In the genomic region with DNA sequence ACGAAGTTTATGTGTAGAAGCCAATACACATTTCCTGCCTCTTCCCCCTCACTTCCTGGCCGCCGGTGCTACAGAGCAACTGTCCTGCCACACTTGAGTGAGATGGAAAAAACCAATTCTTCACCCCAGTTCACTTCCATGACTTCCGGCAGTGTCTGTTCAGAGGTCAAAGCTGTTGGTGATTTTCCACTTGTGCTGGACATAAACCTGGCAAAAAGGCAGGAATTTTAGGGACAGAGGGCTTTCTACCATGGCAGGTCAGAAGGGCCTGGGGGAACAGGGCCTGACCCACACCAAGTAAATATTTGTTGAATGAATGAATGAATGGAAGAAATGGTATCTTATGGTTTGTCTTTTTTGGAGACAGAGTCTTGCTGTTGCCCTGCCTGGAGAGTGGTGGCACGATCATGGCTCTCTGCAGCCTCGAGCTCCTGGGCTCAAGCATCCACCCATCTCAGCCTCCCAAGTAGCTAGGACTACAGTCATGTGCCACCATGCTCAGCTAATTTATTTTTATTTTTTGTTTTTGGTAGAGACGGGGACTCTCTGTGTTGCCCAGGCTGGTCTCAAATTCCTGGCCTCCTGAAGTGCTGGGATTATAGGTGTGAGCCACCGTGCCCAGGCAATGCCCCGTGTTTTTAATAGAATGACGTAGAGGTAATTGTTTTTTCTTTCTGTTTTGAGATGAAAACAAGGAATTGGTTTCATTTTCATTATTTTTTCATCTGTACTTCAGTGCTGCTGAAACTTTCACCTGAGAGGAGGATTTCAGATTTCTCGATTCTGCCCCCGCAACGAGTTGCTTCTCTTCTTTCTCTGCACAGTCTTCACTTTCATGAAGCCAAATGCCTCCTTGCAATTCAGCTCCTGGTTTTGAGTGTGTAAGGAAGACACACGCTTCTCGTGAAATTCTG, we compare ENCODE assay signal across 1 cellular context.
TF ChIP-seq lines count a peak whose summit lies in the region.

No MANE protein-coding gene starts in this region.

TF ChIP-seq in HepG2, 621 proteins besides CTCF, POLR2A, EP300 and RAD21 (continued from another document and continues in another):
- TF ChIP-seq, protein P1, sequence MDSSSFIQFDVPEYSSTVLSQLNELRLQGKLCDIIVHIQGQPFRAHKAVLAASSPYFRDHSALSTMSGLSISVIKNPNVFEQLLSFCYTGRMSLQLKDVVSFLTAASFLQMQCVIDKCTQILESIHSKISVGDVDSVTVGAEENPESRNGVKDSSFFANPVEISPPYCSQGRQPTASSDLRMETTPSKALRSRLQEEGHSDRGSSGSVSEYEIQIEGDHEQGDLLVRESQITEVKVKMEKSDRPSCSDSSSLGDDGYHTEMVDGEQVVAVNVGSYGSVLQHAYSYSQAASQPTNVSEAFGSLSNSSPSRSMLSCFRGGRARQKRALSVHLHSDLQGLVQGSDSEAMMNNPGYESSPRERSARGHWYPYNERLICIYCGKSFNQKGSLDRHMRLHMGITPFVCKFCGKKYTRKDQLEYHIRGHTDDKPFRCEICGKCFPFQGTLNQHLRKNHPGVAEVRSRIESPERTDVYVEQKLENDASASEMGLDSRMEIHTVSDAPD (CRISPR knock-in tag; IDR thresholded peaks at IDR 0.05), result peak; percentile 96
- TF ChIP-seq ARID2 (CRISPR knock-in tag; IDR thresholded peaks at IDR 0.05; ENCODE audit: borderline replicate concordance), result 0 out of 2 replicates have a peak, but pooled peaks have one; percentile 62
- TF ChIP-seq RXRA (CRISPR knock-in tag; IDR thresholded peaks at IDR 0.05), result peak; percentile 95
- no peak; the same call in 1 of the 2 replicates for TF ChIP-seq ZNF547 (CRISPR knock-in tag; IDR thresholded peaks at IDR 0.05)
- TF ChIP-seq, protein P2, sequence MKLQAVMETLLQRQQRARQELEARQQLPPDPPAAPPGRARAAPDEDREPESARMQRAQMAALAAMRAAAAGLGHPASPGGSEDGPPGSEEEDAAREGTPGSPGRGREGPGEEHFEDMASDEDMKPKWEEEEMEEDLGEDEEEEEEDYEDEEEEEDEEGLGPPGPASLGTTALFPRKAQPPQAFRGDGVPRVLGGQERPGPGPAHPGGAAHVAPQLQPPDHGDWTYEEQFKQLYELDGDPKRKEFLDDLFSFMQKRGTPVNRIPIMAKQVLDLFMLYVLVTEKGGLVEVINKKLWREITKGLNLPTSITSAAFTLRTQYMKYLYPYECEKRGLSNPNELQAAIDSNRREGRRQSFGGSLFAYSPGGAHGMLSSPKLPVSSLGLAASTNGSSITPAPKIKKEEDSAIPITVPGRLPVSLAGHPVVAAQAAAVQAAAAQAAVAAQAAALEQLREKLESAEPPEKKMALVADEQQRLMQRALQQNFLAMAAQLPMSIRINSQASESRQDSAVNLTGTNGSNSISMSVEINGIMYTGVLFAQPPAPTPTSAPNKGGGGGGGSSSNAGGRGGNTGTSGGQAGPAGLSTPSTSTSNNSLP (IDR thresholded peaks at IDR 0.05; ENCODE audit: low read depth, low read length), result no peak
- TF ChIP-seq, protein P3, sequence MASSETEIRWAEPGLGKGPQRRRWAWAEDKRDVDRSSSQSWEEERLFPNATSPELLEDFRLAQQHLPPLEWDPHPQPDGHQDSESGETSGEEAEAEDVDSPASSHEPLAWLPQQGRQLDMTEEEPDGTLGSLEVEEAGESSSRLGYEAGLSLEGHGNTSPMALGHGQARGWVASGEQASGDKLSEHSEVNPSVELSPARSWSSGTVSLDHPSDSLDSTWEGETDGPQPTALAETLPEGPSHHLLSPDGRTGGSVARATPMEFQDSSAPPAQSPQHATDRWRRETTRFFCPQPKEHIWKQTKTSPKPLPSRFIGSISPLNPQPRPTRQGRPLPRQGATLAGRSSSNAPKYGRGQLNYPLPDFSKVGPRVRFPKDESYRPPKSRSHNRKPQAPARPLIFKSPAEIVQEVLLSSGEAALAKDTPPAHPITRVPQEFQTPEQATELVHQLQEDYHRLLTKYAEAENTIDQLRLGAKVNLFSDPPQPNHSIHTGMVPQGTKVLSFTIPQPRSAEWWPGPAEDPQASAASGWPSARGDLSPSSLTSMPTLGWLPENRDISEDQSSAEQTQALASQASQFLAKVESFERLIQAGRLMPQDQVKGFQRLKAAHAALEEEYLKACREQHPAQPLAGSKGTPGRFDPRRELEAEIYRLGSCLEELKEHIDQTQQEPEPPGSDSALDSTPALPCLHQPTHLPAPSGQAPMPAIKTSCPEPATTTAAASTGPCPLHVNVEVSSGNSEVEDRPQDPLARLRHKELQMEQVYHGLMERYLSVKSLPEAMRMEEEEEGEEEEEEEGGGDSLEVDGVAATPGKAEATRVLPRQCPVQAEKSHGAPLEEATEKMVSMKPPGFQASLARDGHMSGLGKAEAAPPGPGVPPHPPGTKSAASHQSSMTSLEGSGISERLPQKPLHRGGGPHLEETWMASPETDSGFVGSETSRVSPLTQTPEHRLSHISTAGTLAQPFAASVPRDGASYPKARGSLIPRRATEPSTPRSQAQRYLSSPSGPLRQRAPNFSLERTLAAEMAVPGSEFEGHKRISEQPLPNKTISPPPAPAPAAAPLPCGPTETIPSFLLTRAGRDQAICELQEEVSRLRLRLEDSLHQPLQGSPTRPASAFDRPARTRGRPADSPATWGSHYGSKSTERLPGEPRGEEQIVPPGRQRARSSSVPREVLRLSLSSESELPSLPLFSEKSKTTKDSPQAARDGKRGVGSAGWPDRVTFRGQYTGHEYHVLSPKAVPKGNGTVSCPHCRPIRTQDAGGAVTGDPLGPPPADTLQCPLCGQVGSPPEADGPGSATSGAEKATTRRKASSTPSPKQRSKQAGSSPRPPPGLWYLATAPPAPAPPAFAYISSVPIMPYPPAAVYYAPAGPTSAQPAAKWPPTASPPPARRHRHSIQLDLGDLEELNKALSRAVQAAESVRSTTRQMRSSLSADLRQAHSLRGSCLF (CRISPR knock-in tag; IDR thresholded peaks at IDR 0.05; ENCODE audit: borderline replicate concordance), result 0 out of 2 replicates have a peak, but pooled peaks have one; percentile 14
- TF ChIP-seq, protein P4, sequence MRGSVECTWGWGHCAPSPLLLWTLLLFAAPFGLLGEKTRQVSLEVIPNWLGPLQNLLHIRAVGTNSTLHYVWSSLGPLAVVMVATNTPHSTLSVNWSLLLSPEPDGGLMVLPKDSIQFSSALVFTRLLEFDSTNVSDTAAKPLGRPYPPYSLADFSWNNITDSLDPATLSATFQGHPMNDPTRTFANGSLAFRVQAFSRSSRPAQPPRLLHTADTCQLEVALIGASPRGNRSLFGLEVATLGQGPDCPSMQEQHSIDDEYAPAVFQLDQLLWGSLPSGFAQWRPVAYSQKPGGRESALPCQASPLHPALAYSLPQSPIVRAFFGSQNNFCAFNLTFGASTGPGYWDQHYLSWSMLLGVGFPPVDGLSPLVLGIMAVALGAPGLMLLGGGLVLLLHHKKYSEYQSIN (CRISPR knock-in tag; IDR thresholded peaks at IDR 0.05; ENCODE audit: borderline replicate concordance), result no peak
- TF ChIP-seq ATF7 (IDR thresholded peaks at IDR 0.05), result no peak
- TF ChIP-seq ATF7 (CRISPR knock-in tag; IDR thresholded peaks at IDR 0.05), result no peak
- no peak for TF ChIP-seq SRY (CRISPR knock-in tag; IDR thresholded peaks at IDR 0.05)
- TF ChIP-seq, protein P5, sequence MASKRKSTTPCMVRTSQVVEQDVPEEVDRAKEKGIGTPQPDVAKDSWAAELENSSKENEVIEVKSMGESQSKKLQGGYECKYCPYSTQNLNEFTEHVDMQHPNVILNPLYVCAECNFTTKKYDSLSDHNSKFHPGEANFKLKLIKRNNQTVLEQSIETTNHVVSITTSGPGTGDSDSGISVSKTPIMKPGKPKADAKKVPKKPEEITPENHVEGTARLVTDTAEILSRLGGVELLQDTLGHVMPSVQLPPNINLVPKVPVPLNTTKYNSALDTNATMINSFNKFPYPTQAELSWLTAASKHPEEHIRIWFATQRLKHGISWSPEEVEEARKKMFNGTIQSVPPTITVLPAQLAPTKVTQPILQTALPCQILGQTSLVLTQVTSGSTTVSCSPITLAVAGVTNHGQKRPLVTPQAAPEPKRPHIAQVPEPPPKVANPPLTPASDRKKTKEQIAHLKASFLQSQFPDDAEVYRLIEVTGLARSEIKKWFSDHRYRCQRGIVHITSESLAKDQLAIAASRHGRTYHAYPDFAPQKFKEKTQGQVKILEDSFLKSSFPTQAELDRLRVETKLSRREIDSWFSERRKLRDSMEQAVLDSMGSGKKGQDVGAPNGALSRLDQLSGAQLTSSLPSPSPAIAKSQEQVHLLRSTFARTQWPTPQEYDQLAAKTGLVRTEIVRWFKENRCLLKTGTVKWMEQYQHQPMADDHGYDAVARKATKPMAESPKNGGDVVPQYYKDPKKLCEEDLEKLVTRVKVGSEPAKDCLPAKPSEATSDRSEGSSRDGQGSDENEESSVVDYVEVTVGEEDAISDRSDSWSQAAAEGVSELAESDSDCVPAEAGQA (IDR thresholded peaks at IDR 0.05; ENCODE audit: low read depth), result peak; percentile 61; the same call in 1 of the 2 replicates
- TF ChIP-seq, protein P5 (CRISPR knock-in tag; IDR thresholded peaks at IDR 0.05; ENCODE audit: borderline replicate concordance), result no peak
- TF ChIP-seq MIER3 (CRISPR knock-in tag; IDR thresholded peaks at IDR 0.05; ENCODE audit: borderline replicate concordance), result peak; percentile 88; the same call in 1 of the 2 replicates
- TF ChIP-seq RORA (CRISPR knock-in tag; IDR thresholded peaks at IDR 0.05), result no peak
- TF ChIP-seq ZBTB42 (CRISPR knock-in tag; IDR thresholded peaks at IDR 0.05), result no peak
- TF ChIP-seq, protein P6, sequence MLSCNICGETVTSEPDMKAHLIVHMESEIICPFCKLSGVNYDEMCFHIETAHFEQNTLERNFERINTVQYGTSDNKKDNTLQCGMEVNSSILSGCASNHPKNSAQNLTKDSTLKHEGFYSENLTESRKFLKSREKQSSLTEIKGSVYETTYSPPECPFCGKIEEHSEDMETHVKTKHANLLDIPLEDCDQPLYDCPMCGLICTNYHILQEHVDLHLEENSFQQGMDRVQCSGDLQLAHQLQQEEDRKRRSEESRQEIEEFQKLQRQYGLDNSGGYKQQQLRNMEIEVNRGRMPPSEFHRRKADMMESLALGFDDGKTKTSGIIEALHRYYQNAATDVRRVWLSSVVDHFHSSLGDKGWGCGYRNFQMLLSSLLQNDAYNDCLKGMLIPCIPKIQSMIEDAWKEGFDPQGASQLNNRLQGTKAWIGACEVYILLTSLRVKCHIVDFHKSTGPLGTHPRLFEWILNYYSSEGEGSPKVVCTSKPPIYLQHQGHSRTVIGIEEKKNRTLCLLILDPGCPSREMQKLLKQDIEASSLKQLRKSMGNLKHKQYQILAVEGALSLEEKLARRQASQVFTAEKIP (CRISPR knock-in tag; IDR thresholded peaks at IDR 0.05; ENCODE audit: borderline replicate concordance), result no peak
- no peak for TF ChIP-seq ZNF510 (CRISPR knock-in tag; IDR thresholded peaks at IDR 0.05; ENCODE audit: low read depth)
- TF ChIP-seq NFE2 (CRISPR knock-in tag; IDR thresholded peaks at IDR 0.05), result no peak
- TF ChIP-seq KMT2A (CRISPR knock-in tag; IDR thresholded peaks at IDR 0.05), result no peak
- TF ChIP-seq KDM6A (CRISPR knock-in tag; IDR thresholded peaks at IDR 0.05; ENCODE audit: low read depth), result peak; percentile 62
- TF ChIP-seq SIN3B (IDR thresholded peaks at IDR 0.05; ENCODE audit: low read length), result no peak
- TF ChIP-seq RFX3 (CRISPR knock-in tag; IDR thresholded peaks at IDR 0.05), result no peak
- TF ChIP-seq, protein P7, sequence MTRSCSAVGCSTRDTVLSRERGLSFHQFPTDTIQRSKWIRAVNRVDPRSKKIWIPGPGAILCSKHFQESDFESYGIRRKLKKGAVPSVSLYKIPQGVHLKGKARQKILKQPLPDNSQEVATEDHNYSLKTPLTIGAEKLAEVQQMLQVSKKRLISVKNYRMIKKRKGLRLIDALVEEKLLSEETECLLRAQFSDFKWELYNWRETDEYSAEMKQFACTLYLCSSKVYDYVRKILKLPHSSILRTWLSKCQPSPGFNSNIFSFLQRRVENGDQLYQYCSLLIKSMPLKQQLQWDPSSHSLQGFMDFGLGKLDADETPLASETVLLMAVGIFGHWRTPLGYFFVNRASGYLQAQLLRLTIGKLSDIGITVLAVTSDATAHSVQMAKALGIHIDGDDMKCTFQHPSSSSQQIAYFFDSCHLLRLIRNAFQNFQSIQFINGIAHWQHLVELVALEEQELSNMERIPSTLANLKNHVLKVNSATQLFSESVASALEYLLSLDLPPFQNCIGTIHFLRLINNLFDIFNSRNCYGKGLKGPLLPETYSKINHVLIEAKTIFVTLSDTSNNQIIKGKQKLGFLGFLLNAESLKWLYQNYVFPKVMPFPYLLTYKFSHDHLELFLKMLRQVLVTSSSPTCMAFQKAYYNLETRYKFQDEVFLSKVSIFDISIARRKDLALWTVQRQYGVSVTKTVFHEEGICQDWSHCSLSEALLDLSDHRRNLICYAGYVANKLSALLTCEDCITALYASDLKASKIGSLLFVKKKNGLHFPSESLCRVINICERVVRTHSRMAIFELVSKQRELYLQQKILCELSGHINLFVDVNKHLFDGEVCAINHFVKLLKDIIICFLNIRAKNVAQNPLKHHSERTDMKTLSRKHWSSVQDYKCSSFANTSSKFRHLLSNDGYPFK (CRISPR knock-in tag; IDR thresholded peaks at IDR 0.05; ENCODE audit: borderline replicate concordance), result no peak
- 0 out of 2 replicates have a peak, but pooled peaks have one; percentile 18 for TF ChIP-seq STAT5B (CRISPR knock-in tag; IDR thresholded peaks at IDR 0.05)
- TF ChIP-seq ZNF383 (CRISPR knock-in tag; IDR thresholded peaks at IDR 0.05; ENCODE audit: borderline replicate concordance), result no peak
- TF ChIP-seq ZFP1 (CRISPR knock-in tag; IDR thresholded peaks at IDR 0.05), result no peak
- TF ChIP-seq, protein P8, sequence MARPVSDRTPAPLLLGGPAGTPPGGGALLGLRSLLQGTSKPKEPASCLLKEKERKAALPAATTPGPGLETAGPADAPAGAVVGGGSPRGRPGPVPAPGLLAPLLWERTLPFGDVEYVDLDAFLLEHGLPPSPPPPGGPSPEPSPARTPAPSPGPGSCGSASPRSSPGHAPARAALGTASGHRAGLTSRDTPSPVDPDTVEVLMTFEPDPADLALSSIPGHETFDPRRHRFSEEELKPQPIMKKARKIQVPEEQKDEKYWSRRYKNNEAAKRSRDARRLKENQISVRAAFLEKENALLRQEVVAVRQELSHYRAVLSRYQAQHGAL (CRISPR knock-in tag; IDR thresholded peaks at IDR 0.05; ENCODE audit: not compliant biosample characterization), result no peak
- no peak for TF ChIP-seq NFE2L1 (CRISPR knock-in tag; IDR thresholded peaks at IDR 0.05; ENCODE audit: borderline replicate concordance)
- TF ChIP-seq CHD4 (IDR thresholded peaks at IDR 0.05; ENCODE audit: borderline replicate concordance, low read length), result no peak
- TF ChIP-seq KDM3A (CRISPR knock-in tag; IDR thresholded peaks at IDR 0.05; ENCODE audit: low read depth), result no peak; the same call in 1 of the 2 replicates
- no peak for TF ChIP-seq FOSL1 (CRISPR knock-in tag; IDR thresholded peaks at IDR 0.05; ENCODE audit: borderline replicate concordance)
- TF ChIP-seq SRSF1 (optimal IDR thresholded peaks at IDR 0.05; ENCODE audit: low read depth, low read length), result no peak
